In the genomic region with DNA sequence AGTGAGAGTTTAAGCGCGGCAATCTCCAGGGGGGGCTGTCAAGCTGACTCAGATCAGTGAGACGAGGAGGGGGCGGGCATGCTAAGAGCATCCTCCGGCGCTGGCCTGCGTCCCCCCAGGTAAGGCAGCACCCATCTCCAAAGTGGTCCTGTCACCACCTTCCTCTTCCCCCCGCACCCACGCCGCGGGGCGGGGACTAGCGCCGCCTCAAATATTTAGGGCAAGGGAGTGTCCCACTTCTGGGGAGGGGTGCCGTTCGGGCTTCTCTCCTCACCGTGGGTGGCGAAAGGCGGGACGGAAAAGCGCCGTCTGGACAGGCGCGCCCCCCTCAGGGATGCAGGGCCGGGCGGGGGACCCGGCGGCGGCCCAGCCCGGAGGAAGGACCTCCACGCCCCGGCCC, we compare ENCODE assay signal across 8 cellular contexts. TPM values are rescaled to one million over a fixed set of nuclear protein-coding genes. Genes with fewer than 3 reads are reported as not detected.
A peak's percentile ranks its signal among the peaks of the same experiment; 100 is the strongest.
DNase-seq lines count a peak whose midpoint lies in the region; ATAC-seq and TF ChIP-seq lines count a peak whose summit lies in the region.

No MANE protein-coding gene starts in this region.

- peak overlapping the region in 1 of 10 donors; percentile 12 for H3K27ac ChIP-seq in heart right ventricle
- no peak overlapping the region for H3K27ac ChIP-seq in mammary epithelial cell (ENCODE audit: insufficient read depth, low read depth, low read length)

- H3K36me3 ChIP-seq in heart right ventricle (no peaks in the 10 kb centered on the region), mammary epithelial cell (ENCODE audit: insufficient read depth, low read length) (no peaks in the 10 kb centered on the region)

- ATAC-seq in heart right ventricle, result peak in 2 of 8 donors; percentile 10 to 18
- no peak for ATAC-seq in Right ventricle myocardium inferior

- no peaks in the 10 kb centered on the region for H4K20me1 ChIP-seq in mammary epithelial cell (ENCODE audit: insufficient read depth, low read length)

- H2AFZ ChIP-seq in mammary epithelial cell (ENCODE audit: low read depth, low read length), result peak overlapping the region; percentile 59

- no peak for TF ChIP-seq CTCF in heart right ventricle (IDR thresholded peaks at IDR 0.05)
- no peak for TF ChIP-seq CTCF in mammary epithelial cell (conservative IDR thresholded peaks at IDR 0.05 in 1 of 2, IDR thresholded peaks at IDR 0.05 in 1 of 2; ENCODE audit: extremely low read depth in 1 of 2, insufficient read depth in 1 of 2, low read depth in 1 of 2, low read length in 2 of 2)
- TF ChIP-seq CTCF in osteocyte (IDR thresholded peaks at IDR 0.05), result no peak

- H3K9me3 ChIP-seq in heart right ventricle, result peaks cover 0 to 35% (median 17%) of the 10 kb centered on the region in 11 donors
- H3K9me3 ChIP-seq in mammary epithelial cell (replicated peaks; ENCODE audit: insufficient read depth, low read length), result no peaks in the 10 kb centered on the region

- H3K4me2 ChIP-seq in mammary epithelial cell (ENCODE audit: insufficient read depth, low read depth, low read length), result peak overlapping the region; percentile 76

- H3K4me1 ChIP-seq in heart right ventricle (peaks cover 0 to 26% (median 7%) of the 10 kb centered on the region in 9 donors), mammary epithelial cell (ENCODE audit: insufficient read depth, low read length) (peaks cover 16% of the 10 kb centered on the region)

- no TSS peak for BruUV-seq in mammary epithelial cell (replicated peaks; lab: Mats Ljungman, UMichigan)

- H3K36me3 Mint-ChIP-seq in osteocyte (ENCODE audit: unreplicated experiment), result no peaks in the 10 kb centered on the region

- intact Hi-C loops in heart right ventricle (cut with DNase I), result no loop called here
- intact Hi-C loops in Right ventricle myocardium inferior (cut with DNase I), result no loop called here
- intact Hi-C loops in mammary epithelial cell (cut with micrococcal nuclease), result loop anchor here (2.0 to 5.0 kb wide), 4 partner anchors 41 to 377 kb away; no protein-coding TSS in a partner anchor

- WGBS in heart right ventricle, 2 donors, result 3 to 5% methylated on average over 32 of the region's 32 CpGs
- 20% methylated on average over 11 of the region's 32 CpGs for WGBS in mammary epithelial cell (ENCODE audit: low coverage, missing lambda C conversion rate)

- H3K79me2 ChIP-seq in mammary epithelial cell (ENCODE audit: insufficient read depth, low read length), result no peaks in the 10 kb centered on the region

- peaks cover 54% of the 10 kb centered on the region for H3K27me3 Mint-ChIP-seq in osteocyte (ENCODE audit: unreplicated experiment)

- CTCF ChIA-PET in mammary epithelial cell (lab: Charles Lee; ENCODE audit: low non-redundant PET), result no interaction called here

- H3K9me3 Mint-ChIP-seq in osteocyte (ENCODE audit: unreplicated experiment), result peaks cover 11% of the 10 kb centered on the region

- peak overlapping the region in 9 of 10 donors; percentile 23 to 48 (median 39) for H3K4me3 ChIP-seq in heart right ventricle
- peak overlapping the region; percentile 49 for H3K4me3 ChIP-seq in Jurkat, Clone E6-1 (ENCODE audit: low read length)
- H3K4me3 ChIP-seq in mammary epithelial cell (replicated peaks in 1 of 3; ENCODE audit: insufficient read depth in 1 of 3, low read depth in 2 of 3, low read length in 3 of 3), result peak overlapping the region in 2 of 3 experiments; percentile 39 to 45

- no peak overlapping the region for H3K9ac ChIP-seq in mammary epithelial cell (ENCODE audit: insufficient read depth, low read length)

- dilution Hi-C loops in mammary epithelial cell (cut with HindIII; ENCODE audit: low sequenced_read_pairs), result no loop called here

- DNase-seq in heart right ventricle, result no peak
- DNase-seq in Right ventricle myocardium inferior (ENCODE audit: missing footprints), result no peak
- no peak for DNase-seq in Jurkat, Clone E6-1 (ENCODE audit: low read depth, low spot score)
- DNase-seq in mammary epithelial cell, result no peak
- DNase-seq in osteocyte (ENCODE audit: extremely low spot score, unreplicated experiment), result no peak
- no peak for DNase-seq in SIG-M5 treated with dmso at 0.1 percent for 504 hours (lab: John Stamatoyannopoulos, UW; ENCODE audit: unreplicated experiment)
- DNase-seq in putamen (ENCODE audit: low spot score), result no peak
- DNase-seq in NOMO-1 (lab: John Stamatoyannopoulos, UW; ENCODE audit: unreplicated experiment in 2 of 2), result no peak

- H3K27ac Mint-ChIP-seq in osteocyte (ENCODE audit: unreplicated experiment), result no peak overlapping the region

- in situ Hi-C loops in mammary epithelial cell (cut with MboI; ENCODE audit: low sequenced_read_pairs in 2 of 2), result no loop called here

- peaks cover 12% of the 10 kb centered on the region for H3K4me1 Mint-ChIP-seq in osteocyte (ENCODE audit: unreplicated experiment)

- H3K27me3 ChIP-seq in heart right ventricle (peaks cover 0 to 73% (median 47%) of the 10 kb centered on the region in 7 donors), mammary epithelial cell (ENCODE audit: insufficient read depth, low read length) (peaks cover 15% of the 10 kb centered on the region)

- H3K4me3 Mint-ChIP-seq in osteocyte (ENCODE audit: unreplicated experiment), result peak overlapping the region; percentile 54

RNA-seq across cellular contexts. Expression of gene TOX2, which starts 0.4 kb away (rescaled TPM):
- total RNA-seq in heart right ventricle (1 to 10 TPM in 4 of 10 donors, under 1 TPM in 6; 0.25 to 1.6 (median 0.79) TPM), Right ventricle myocardium inferior (1.1 TPM), mammary epithelial cell (1 to 10 TPM in 1 of 2 donors, under 1 TPM in 1; 0.83 to 5.0 TPM), osteocyte (not detected in 2 replicates)
- polyA plus RNA-seq in heart right ventricle (1 to 10 TPM; 1.5 to 2.0 TPM), mammary epithelial cell (0.96 TPM)
- 4.6 TPM for polyA plus RNA-seq in Jurkat, Clone E6-1 (2012; ENCODE audit: insufficient read depth, insufficient read length)
- polyA minus RNA-seq in mammary epithelial cell, result 0.83 TPM
